8 cellular contexts compared by ENCODE assay signal in genomic region chr20:43914286-43914685, GRCh38. TPM values are rescaled to one million over a fixed set of nuclear protein-coding genes. Genes with fewer than 3 reads are reported as not detected.
DNase-seq lines count a peak whose midpoint lies in the region; ATAC-seq, FAIRE-seq and TF ChIP-seq lines count a peak whose summit lies in the region.

No MANE protein-coding gene starts in this region.

- H3K27me3 ChIP-seq in kidney epithelial cell (ENCODE audit: control insufficient read depth, insufficient read depth, low read length), result peaks cover 29% of the 10 kb centered on the region

- TF ChIP-seq POLR2A in GM18505 (IDR thresholded peaks at IDR 0.05; ENCODE audit: borderline replicate concordance, extremely low read depth, insufficient read depth, insufficient read length), result peak; percentile 11

- DNase-seq in activated CD8-positive, alpha-beta memory T cell treated with anti-CD3 and anti-CD28 coated beads, Interleukin-2, amount 50 U/mL, for 4 hours, result peak; percentile 32
- DNase-seq in kidney epithelial cell (ENCODE audit: low read depth) (no peak), inferior parietal cortex (ENCODE audit: extremely low spot score) (no peak), frontal cortex (ENCODE audit: low spot score in 2 of 2) (no peak), NCI-H226 (no peak)

- TF ChIP-seq CTCF in kidney epithelial cell (IDR thresholded peaks at IDR 0.05; ENCODE audit: insufficient read depth, low read length, poor library complexity, severe bottlenecking), result no peak

- ATAC-seq in GM18505 (IDR thresholded peaks at IDR 0.05; ENCODE audit: unreplicated experiment) (peak; percentile 31), HG02798 (IDR thresholded peaks at IDR 0.05; ENCODE audit: poor library complexity, unreplicated experiment) (peak; percentile 17), HG02938 (IDR thresholded peaks at IDR 0.05; ENCODE audit: unreplicated experiment) (no peak)

- no peak for FAIRE-seq in frontal cortex (lab: Jason Lieb, UNC)

- peak overlapping the region; percentile 31 for H3K4me3 ChIP-seq in kidney epithelial cell (ENCODE audit: low read depth, low read length)

- no peaks in the 10 kb centered on the region for H3K36me3 ChIP-seq in kidney epithelial cell (ENCODE audit: control insufficient read depth, insufficient read depth, low read length)

RNA-seq across cellular contexts. Expression of gene TOX2, which starts 0.4 kb away (rescaled TPM):
- total RNA-seq in kidney epithelial cell, result 5.9 and 7.3 TPM in 2 replicates
- 0.41 TPM for total RNA-seq in frontal cortex
